Comparison of ENCODE assay signal across 8 cellular contexts in the genomic region with DNA sequence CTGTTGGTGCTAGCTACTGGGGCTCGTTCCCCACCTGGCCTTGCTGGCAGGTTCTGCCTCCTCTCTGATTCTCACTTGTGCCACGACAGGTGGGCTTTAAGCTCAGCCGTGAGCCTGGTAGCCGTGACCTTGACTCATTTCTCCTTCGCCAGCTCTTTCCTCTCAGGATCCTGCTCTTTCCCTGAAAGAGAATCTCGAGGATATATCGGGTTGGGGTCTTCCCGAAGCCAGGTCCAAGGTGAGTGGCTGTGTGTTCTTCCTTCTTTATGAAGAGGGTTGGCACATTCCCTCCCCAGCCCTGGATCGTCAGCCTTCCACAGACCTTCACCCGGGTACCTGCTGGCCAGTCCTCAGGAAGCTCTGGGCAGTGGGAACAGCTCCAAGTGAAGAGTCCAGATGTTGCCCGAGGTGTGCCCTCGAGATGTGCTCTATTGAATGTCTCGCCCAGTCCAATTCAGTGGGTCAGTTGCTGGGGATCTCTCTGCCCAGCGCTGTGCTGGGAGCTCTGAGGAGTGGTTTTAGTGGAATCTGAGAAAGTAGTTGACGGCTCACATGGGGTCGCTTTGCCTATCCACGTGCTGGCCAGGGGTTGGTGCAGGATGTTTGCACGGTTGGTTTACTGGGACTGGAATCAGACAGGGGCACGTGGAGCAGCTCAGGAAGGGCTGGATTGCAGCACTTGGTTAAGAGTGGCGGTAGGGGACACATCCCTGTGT. TPM values are rescaled to one million over a fixed set of nuclear protein-coding genes. Genes with fewer than 3 reads are reported as not detected.
A peak's percentile ranks its signal among the peaks of the same experiment; 100 is the strongest.
DNase-seq lines count a peak whose midpoint lies in the region; ATAC-seq, FAIRE-seq and TF ChIP-seq lines count a peak whose summit lies in the region.

No MANE protein-coding gene starts in this region.

- no peaks in the 10 kb centered on the region for H3K27me3 ChIP-seq in HL-60 (ENCODE audit: insufficient read depth, poor library complexity, severe bottlenecking)

- ATAC-seq in HG03175 (IDR thresholded peaks at IDR 0.05; ENCODE audit: unreplicated experiment) (no peak), GM19463 (IDR thresholded peaks at IDR 0.05; ENCODE audit: unreplicated experiment) (no peak)

- no peak for FAIRE-seq in kidney (lab: Jason Lieb, UNC)

- H3K4me3 ChIP-seq in HL-60 (replicated peaks; ENCODE audit: insufficient read depth, low read length): peak overlapping the region; percentile 70
- H3K4me3 ChIP-seq in astrocyte of the cerebellum (ENCODE audit: low read depth, low read length): peak overlapping the region; percentile 83
- peak overlapping the region; percentile 83 for H3K4me3 ChIP-seq in mesodermal cell (ENCODE audit: extremely low read depth, insufficient read depth, low read length, poor library complexity, severe bottlenecking)
- H3K4me3 ChIP-seq in kidney (ENCODE audit: low read length in 2 of 2): peak overlapping the region in 1 of 2 donors; percentile 15

- H3K9ac ChIP-seq in kidney (ENCODE audit: low read length in 2 of 2): no peak overlapping the region

- no peak for TF ChIP-seq CTCF in HL-60 (IDR thresholded peaks at IDR 0.05; ENCODE audit: insufficient read depth, low read length)
- no peak for TF ChIP-seq CTCF in astrocyte of the cerebellum (IDR thresholded peaks at IDR 0.05; ENCODE audit: low read depth, low read length, missing control alignments)
- TF ChIP-seq CTCF in kidney (IDR thresholded peaks at IDR 0.05; ENCODE audit: borderline replicate concordance, extremely low read depth, insufficient read depth): no peak

- H3K27ac ChIP-seq in HL-60 (replicated peaks) (peak overlapping the region; percentile 24; the same call in 1 of the 2 replicates), mesodermal cell (ENCODE audit: low read depth, low read length, severe bottlenecking) (no peak overlapping the region), kidney (ENCODE audit: low read depth in 2 of 2, low read length in 2 of 2) (no peak overlapping the region)

- no peaks in the 10 kb centered on the region for H3K9me3 ChIP-seq in mesodermal cell (ENCODE audit: control insufficient read depth, low read length)
- H3K9me3 ChIP-seq in kidney (ENCODE audit: control insufficient read depth in 1 of 2, low read length in 2 of 2): no peaks in the 10 kb centered on the region

- peak; percentile 44 to 56 for DNase-seq in AML-193 (lab: John Stamatoyannopoulos, UW)
- DNase-seq in HL-60 (ENCODE audit: low read depth in 1 of 2, low spot score in 1 of 2): peak; percentile 25 to 26
- DNase-seq in astrocyte of the cerebellum (ENCODE audit: low read depth): no peak
- DNase-seq in kidney: no peak
- DNase-seq in NCI-H1092 treated with DMSO at 0.1 percent for 48 hours (lab: John Stamatoyannopoulos, UW): no peak

- peaks cover 23% of the 10 kb centered on the region for H3K36me3 ChIP-seq in mesodermal cell (ENCODE audit: control insufficient read depth, insufficient read depth, low read length)
- no peaks in the 10 kb centered on the region for H3K36me3 ChIP-seq in kidney (ENCODE audit: control insufficient read depth in 1 of 2, insufficient read depth in 2 of 2, low read length in 2 of 2)

- H3K4me1 ChIP-seq in mesodermal cell (ENCODE audit: control insufficient read depth, insufficient read depth, low read length, poor library complexity, severe bottlenecking): peaks cover 14% of the 10 kb centered on the region
- peaks cover 0 to 16% of the 10 kb centered on the region in 2 donors for H3K4me1 ChIP-seq in kidney (ENCODE audit: control insufficient read depth in 1 of 2, insufficient read depth in 1 of 2, low read depth in 1 of 2, low read length in 2 of 2)

- in situ Hi-C loops in astrocyte of the cerebellum (cut with HindIII; ENCODE audit: low sequenced_read_pairs): no loop called here

- intact Hi-C loops in kidney (cut with DNase I): no loop called here

- 86 to 87% methylated on average over 16 to 18 of the region's 20 CpGs for WGBS in mesodermal cell (ENCODE audit: insufficient coverage in 2 of 2), 2 experiments

RNA-seq across cellular contexts. Expression of a gene that starts 1.4 kb away (rescaled TPM):
- polyA plus RNA-seq in mesodermal cell (2013, experiment 1 of 2): 23.9 TPM
- polyA plus RNA-seq in mesodermal cell (2013, experiment 2 of 2): 17.5 TPM
- 6.5 TPM for total RNA-seq in kidney
- polyA plus RNA-seq in kidney (ENCODE audit: insufficient read depth, low read depth, low replicate concordance): 3.7 TPM

RNA-seq across cellular contexts. Expression of a gene that starts 42.3 kb away (rescaled TPM):
- 28.7 TPM for polyA plus RNA-seq in mesodermal cell (2013, experiment 1 of 2)
- 20.2 TPM for polyA plus RNA-seq in mesodermal cell (2013, experiment 2 of 2)
- 12.3 TPM for total RNA-seq in kidney
- polyA plus RNA-seq in kidney (ENCODE audit: insufficient read depth, low read depth, low replicate concordance): 5.0 TPM

Comparison
In these comparisons a context has a peak if more than half of its experiments do, and no peak if none do; other contexts are left out.
1. DNase-seq: peak in AML-193 (2 of 2) and HL-60 (2 of 2); none in astrocyte of the cerebellum (single experiment), kidney (single experiment) and NCI-H1092 treated with DMSO at 0.1 percent for 48 hours (single experiment).